ENCODE assay signal across 14 cellular contexts in the genomic region with DNA sequence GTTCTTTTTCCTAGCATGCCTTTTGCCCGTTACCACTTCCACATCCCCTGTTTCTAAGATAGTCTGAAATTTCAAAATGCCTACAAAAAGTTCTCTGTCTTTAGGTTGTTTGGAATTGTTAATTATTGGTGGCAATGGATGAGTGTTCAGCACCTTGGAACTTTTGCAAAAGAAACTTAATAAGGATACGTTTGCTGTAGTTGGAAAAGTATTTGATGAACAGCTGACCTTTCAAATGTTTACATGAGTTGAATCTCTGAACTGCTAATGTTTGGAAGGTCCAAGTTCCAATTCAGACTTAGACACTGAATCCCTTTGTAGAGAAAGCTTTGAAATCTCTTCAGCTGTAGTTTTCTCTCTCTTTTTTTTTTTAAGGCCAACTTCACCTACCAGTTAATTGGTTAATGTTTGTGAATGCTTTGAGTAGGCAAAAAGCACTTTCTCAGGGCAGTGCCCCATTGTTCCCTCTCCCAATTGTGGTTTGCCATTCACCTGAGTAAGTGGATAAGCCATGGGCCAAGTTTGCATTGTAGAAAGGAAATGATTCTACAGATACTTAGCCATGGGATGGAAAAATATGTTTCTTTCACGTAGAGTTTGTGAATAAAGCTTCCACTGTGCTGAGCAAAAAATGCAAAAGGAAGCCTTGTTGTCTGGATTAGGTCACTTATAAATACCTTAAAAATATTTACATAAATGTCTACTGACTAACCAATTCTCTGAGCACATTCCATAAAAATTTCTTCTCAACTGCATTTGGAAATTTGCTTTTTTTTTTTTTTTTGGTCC.
DNase-seq lines count a peak whose midpoint lies in the region; ATAC-seq and TF ChIP-seq lines count a peak whose summit lies in the region.
"Had no signal": no experiment of that assay in that cellular context is flagged by ENCODE, and none has a peak within 500 bp of the region (broad histone marks: within the 10 kb centered on the region; RNA-seq: fewer than 3 reads in every experiment).

No MANE protein-coding gene starts in this region.

- no peak for TF ChIP-seq CTCF in foreskin keratinocyte (conservative IDR thresholded peaks at IDR 0.05)
- no peak for TF ChIP-seq CTCF in sigmoid colon (IDR thresholded peaks at IDR 0.05)

- no peak for TF ChIP-seq POLR2A in sigmoid colon (IDR thresholded peaks at IDR 0.05)

- H3K27me3 ChIP-seq in adipocyte (replicated peaks; ENCODE audit: control insufficient read depth, insufficient read depth, low read length) = no peaks in the 10 kb centered on the region
- no peaks in the 10 kb centered on the region for H3K27me3 ChIP-seq in foreskin keratinocyte
- no peaks in the 10 kb centered on the region for H3K27me3 ChIP-seq in sigmoid colon
- H3K27me3 ChIP-seq: neural progenitor cell, upper lobe of left lung had no signal

- intact Hi-C loops in sigmoid colon (cut with DNase I) (no loop called here), sciatic nerve (cut with DNase I) (no loop called here)

- H3K27ac ChIP-seq in foreskin keratinocyte = peak overlapping the region; percentile 2
- peak overlapping the region in 3 of 4 donors; percentile 2 to 34 (median 20) for H3K27ac ChIP-seq in sigmoid colon
- H3K27ac ChIP-seq: neural progenitor cell, PC-9, upper lobe of left lung, VCaP had no signal

- 60 to 73% methylated on average over 3 of the region's 3 CpGs for WGBS in sigmoid colon, 2 donors

- H3K9ac ChIP-seq in adipocyte (ENCODE audit: low read length) = no peak overlapping the region
- H3K9ac ChIP-seq: neural progenitor cell had no signal

- DNase-seq in GM03348 (ENCODE audit: low spot score) (peak; percentile 45), adipocyte (ENCODE audit: low read depth) (peak; percentile 52), foreskin keratinocyte (peak; percentile 64 to 70), sigmoid colon (no peak), NCI-H1930 (lab: John Stamatoyannopoulos, UW) (no peak), sciatic nerve (ENCODE audit: low spot score) (no peak)
- DNase-seq: activated effector memory CD4-positive, alpha-beta T cell treated with Interleukin-2 at 50 U/mL for 16 hours; NCI-H526; PC-9; upper lobe of left lung had no signal

- H3K9me3 ChIP-seq in adipocyte (ENCODE audit: control insufficient read depth, low read length) (no peaks in the 10 kb centered on the region), sigmoid colon (no peaks in the 10 kb centered on the region)
- H3K9me3 ChIP-seq: upper lobe of left lung had no signal

- peaks cover 29% of the 10 kb centered on the region for H3K4me1 ChIP-seq in adipocyte (ENCODE audit: control insufficient read depth, insufficient read depth, low read length)
- peaks cover 47% of the 10 kb centered on the region for H3K4me1 ChIP-seq in foreskin keratinocyte
- peaks cover 0 to 23% (median 15%) of the 10 kb centered on the region in 4 donors for H3K4me1 ChIP-seq in sigmoid colon
- H3K4me1 ChIP-seq: upper lobe of left lung had no signal

- no peak for TF ChIP-seq EP300 in sigmoid colon (IDR thresholded peaks at IDR 0.05)

- H3K4me3 ChIP-seq in adipocyte (ENCODE audit: low read length) = no peak overlapping the region
- no peak overlapping the region for H3K4me3 ChIP-seq in sigmoid colon
- H3K4me3 ChIP-seq: neural progenitor cell, PC-9, upper lobe of left lung had no signal

- ATAC-seq in foreskin keratinocyte (no peak), sciatic nerve (no peak), HG02759 (IDR thresholded peaks at IDR 0.05; ENCODE audit: unreplicated experiment) (no peak), GM21786 (IDR thresholded peaks at IDR 0.05; ENCODE audit: unreplicated experiment) (no peak)

- no peaks in the 10 kb centered on the region for H3K36me3 ChIP-seq in adipocyte (ENCODE audit: control insufficient read depth, insufficient read depth, low read length, severe bottlenecking)
- H3K36me3 ChIP-seq in sigmoid colon = no peaks in the 10 kb centered on the region
- H3K36me3 ChIP-seq: neural progenitor cell, upper lobe of left lung had no signal

Comparison
In these comparisons a context has a peak if more than half of its experiments do, and no peak if none do; other contexts are left out.
1. DNase-seq: peak in GM03348 (single experiment), adipocyte (single experiment) and foreskin keratinocyte (2 of 2); none in sigmoid colon (single experiment), NCI-H1930 (0 of 2) and sciatic nerve (single experiment).